ENCODE assay signal across 1 cellular context in the genomic region with DNA sequence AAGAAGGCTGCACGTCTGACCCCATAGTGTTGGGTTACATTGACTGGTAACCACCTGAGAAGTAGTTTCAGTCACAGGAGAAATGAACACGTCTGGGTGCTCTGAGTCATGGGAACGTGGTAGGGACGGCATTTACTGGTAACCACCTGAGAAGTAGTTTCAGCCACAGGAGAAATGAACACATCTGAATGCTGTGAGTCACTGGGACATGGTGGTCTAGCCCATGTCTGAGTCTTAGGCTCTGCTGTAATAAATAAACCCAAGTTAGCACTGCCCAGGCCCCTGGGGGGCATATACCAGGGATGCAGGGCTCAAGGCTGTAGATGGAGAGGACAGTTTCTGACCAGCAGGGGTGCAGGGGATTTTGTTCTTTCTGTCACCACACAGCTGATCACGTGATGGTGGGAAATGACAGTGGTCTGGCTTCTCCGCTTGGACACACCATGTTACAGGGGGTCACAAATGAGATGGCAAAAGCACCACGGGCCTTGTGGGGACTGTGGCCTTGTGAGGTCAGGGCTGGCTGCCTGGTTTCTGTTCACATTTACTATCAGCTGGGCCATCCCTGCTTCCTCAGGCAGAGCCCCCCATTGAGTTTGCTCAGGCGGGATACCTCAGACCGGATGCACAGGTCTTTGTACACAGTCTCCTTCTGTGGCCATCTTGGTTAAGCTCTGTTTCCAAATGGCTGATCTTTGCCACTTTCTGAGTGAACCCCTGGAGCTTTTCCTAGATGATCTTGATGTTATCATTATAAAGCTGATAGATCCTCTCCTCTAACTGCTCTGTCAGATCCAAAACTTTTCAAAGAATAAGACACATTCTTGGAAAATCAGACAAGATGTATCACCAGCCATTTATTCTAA.
TF ChIP-seq lines count a peak whose summit lies in the region.

No MANE protein-coding gene starts in this region.

TF ChIP-seq in GM12878, 131 proteins besides CTCF, POLR2A, EP300 and RAD21 (continued from another document and continues in another):
- TF ChIP-seq SUZ12 (IDR thresholded peaks at IDR 0.05; ENCODE audit: unreplicated experiment) (no peak), YY1 (IDR thresholded peaks at IDR 0.05; ENCODE audit: low read depth, low read length) (peak; percentile 92), ZNF24 (IDR thresholded peaks at IDR 0.05) (peak; percentile 47; the same call in 1 of the 2 replicates), ATF7 (IDR thresholded peaks at IDR 0.05; ENCODE audit: low read depth) (peak; percentile 98), STAT1 (conservative IDR thresholded peaks at IDR 0.05) (no peak), RFX5 (IDR thresholded peaks at IDR 0.05; ENCODE audit: low read depth, low read length) (no peak), JUNB (IDR thresholded peaks at IDR 0.05) (peak; percentile 94), PAX8 (IDR thresholded peaks at IDR 0.05) (no peak), NR2C1 (IDR thresholded peaks at IDR 0.05) (no peak), ZBED1 (IDR thresholded peaks at IDR 0.05; ENCODE audit: borderline replicate concordance) (peak; percentile 98), FOS (IDR thresholded peaks at IDR 0.05; ENCODE audit: borderline replicate concordance, extremely low read depth, insufficient read length) (no peak), RUNX3 (IDR thresholded peaks at IDR 0.05; ENCODE audit: low read length) (peak; percentile 98), BRCA1 (IDR thresholded peaks at IDR 0.05; ENCODE audit: low read depth, low read length) (no peak), MXI1 (IDR thresholded peaks at IDR 0.05; ENCODE audit: low read depth, low read length) (peak; percentile 85; the same call in 1 of the 2 replicates), POLR2AphosphoS5 (IDR thresholded peaks at IDR 0.05; ENCODE audit: low read length) (no peak), RAD51 (IDR thresholded peaks at IDR 0.05) (peak; percentile 98), NFYA (IDR thresholded peaks at IDR 0.05; ENCODE audit: borderline replicate concordance, low read depth, low read length) (no peak), SMAD1 (IDR thresholded peaks at IDR 0.05; ENCODE audit: low read depth, partially characterized antibody) (peak; percentile 96), SIX5 (IDR thresholded peaks at IDR 0.05; ENCODE audit: low read depth, low read length, severe bottlenecking) (no peak), CBX5 (IDR thresholded peaks at IDR 0.05; ENCODE audit: low read depth) (0 out of 2 replicates have a peak, but pooled peaks have one; percentile 70)
- TF ChIP-seq, protein P1, sequence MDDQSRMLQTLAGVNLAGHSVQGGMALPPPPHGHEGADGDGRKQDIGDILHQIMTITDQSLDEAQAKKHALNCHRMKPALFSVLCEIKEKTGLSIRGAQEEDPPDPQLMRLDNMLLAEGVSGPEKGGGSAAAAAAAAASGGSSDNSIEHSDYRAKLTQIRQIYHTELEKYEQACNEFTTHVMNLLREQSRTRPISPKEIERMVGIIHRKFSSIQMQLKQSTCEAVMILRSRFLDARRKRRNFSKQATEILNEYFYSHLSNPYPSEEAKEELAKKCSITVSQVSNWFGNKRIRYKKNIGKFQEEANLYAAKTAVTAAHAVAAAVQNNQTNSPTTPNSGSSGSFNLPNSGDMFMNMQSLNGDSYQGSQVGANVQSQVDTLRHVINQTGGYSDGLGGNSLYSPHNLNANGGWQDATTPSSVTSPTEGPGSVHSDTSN (IDR thresholded peaks at IDR 0.05; ENCODE audit: insufficient replicate concordance, low read depth, low read length): no peak
- TF ChIP-seq, protein P2, sequence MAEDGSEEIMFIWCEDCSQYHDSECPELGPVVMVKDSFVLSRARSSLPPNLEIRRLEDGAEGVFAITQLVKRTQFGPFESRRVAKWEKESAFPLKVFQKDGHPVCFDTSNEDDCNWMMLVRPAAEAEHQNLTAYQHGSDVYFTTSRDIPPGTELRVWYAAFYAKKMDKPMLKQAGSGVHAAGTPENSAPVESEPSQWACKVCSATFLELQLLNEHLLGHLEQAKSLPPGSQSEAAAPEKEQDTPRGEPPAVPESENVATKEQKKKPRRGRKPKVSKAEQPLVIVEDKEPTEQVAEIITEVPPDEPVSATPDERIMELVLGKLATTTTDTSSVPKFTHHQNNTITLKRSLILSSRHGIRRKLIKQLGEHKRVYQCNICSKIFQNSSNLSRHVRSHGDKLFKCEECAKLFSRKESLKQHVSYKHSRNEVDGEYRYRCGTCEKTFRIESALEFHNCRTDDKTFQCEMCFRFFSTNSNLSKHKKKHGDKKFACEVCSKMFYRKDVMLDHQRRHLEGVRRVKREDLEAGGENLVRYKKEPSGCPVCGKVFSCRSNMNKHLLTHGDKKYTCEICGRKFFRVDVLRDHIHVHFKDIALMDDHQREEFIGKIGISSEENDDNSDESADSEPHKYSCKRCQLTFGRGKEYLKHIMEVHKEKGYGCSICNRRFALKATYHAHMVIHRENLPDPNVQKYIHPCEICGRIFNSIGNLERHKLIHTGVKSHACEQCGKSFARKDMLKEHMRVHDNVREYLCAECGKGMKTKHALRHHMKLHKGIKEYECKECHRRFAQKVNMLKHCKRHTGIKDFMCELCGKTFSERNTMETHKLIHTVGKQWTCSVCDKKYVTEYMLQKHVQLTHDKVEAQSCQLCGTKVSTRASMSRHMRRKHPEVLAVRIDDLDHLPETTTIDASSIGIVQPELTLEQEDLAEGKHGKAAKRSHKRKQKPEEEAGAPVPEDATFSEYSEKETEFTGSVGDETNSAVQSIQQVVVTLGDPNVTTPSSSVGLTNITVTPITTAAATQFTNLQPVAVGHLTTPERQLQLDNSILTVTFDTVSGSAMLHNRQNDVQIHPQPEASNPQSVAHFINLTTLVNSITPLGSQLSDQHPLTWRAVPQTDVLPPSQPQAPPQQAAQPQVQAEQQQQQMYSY (CRISPR knock-in tag; IDR thresholded peaks at IDR 0.05): peak; percentile 57; the same call in 1 of the 2 replicates
- TF ChIP-seq, protein P3, sequence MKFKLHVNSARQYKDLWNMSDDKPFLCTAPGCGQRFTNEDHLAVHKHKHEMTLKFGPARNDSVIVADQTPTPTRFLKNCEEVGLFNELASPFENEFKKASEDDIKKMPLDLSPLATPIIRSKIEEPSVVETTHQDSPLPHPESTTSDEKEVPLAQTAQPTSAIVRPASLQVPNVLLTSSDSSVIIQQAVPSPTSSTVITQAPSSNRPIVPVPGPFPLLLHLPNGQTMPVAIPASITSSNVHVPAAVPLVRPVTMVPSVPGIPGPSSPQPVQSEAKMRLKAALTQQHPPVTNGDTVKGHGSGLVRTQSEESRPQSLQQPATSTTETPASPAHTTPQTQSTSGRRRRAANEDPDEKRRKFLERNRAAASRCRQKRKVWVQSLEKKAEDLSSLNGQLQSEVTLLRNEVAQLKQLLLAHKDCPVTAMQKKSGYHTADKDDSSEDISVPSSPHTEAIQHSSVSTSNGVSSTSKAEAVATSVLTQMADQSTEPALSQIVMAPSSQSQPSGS (IDR thresholded peaks at IDR 0.05; ENCODE audit: low read length): peak; percentile 99
- TF ChIP-seq, protein P4, sequence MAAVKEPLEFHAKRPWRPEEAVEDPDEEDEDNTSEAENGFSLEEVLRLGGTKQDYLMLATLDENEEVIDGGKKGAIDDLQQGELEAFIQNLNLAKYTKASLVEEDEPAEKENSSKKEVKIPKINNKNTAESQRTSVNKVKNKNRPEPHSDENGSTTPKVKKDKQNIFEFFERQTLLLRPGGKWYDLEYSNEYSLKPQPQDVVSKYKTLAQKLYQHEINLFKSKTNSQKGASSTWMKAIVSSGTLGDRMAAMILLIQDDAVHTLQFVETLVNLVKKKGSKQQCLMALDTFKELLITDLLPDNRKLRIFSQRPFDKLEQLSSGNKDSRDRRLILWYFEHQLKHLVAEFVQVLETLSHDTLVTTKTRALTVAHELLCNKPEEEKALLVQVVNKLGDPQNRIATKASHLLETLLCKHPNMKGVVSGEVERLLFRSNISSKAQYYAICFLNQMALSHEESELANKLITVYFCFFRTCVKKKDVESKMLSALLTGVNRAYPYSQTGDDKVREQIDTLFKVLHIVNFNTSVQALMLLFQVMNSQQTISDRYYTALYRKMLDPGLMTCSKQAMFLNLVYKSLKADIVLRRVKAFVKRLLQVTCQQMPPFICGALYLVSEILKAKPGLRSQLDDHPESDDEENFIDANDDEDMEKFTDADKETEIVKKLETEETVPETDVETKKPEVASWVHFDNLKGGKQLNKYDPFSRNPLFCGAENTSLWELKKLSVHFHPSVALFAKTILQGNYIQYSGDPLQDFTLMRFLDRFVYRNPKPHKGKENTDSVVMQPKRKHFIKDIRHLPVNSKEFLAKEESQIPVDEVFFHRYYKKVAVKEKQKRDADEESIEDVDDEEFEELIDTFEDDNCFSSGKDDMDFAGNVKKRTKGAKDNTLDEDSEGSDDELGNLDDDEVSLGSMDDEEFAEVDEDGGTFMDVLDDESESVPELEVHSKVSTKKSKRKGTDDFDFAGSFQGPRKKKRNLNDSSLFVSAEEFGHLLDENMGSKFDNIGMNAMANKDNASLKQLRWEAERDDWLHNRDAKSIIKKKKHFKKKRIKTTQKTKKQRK (IDR thresholded peaks at IDR 0.05; ENCODE audit: low read depth, low read length): no peak
- TF ChIP-seq, protein P5, sequence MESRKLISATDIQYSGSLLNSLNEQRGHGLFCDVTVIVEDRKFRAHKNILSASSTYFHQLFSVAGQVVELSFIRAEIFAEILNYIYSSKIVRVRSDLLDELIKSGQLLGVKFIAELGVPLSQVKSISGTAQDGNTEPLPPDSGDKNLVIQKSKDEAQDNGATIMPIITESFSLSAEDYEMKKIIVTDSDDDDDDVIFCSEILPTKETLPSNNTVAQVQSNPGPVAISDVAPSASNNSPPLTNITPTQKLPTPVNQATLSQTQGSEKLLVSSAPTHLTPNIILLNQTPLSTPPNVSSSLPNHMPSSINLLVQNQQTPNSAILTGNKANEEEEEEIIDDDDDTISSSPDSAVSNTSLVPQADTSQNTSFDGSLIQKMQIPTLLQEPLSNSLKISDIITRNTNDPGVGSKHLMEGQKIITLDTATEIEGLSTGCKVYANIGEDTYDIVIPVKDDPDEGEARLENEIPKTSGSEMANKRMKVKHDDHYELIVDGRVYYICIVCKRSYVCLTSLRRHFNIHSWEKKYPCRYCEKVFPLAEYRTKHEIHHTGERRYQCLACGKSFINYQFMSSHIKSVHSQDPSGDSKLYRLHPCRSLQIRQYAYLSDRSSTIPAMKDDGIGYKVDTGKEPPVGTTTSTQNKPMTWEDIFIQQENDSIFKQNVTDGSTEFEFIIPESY (IDR thresholded peaks at IDR 0.05): no peak
- TF ChIP-seq, protein P6, sequence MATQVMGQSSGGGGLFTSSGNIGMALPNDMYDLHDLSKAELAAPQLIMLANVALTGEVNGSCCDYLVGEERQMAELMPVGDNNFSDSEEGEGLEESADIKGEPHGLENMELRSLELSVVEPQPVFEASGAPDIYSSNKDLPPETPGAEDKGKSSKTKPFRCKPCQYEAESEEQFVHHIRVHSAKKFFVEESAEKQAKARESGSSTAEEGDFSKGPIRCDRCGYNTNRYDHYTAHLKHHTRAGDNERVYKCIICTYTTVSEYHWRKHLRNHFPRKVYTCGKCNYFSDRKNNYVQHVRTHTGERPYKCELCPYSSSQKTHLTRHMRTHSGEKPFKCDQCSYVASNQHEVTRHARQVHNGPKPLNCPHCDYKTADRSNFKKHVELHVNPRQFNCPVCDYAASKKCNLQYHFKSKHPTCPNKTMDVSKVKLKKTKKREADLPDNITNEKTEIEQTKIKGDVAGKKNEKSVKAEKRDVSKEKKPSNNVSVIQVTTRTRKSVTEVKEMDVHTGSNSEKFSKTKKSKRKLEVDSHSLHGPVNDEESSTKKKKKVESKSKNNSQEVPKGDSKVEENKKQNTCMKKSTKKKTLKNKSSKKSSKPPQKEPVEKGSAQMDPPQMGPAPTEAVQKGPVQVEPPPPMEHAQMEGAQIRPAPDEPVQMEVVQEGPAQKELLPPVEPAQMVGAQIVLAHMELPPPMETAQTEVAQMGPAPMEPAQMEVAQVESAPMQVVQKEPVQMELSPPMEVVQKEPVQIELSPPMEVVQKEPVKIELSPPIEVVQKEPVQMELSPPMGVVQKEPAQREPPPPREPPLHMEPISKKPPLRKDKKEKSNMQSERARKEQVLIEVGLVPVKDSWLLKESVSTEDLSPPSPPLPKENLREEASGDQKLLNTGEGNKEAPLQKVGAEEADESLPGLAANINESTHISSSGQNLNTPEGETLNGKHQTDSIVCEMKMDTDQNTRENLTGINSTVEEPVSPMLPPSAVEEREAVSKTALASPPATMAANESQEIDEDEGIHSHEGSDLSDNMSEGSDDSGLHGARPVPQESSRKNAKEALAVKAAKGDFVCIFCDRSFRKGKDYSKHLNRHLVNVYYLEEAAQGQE (IDR thresholded peaks at IDR 0.05; ENCODE audit: low read depth, low read length): no peak; the same call in 1 of the 2 replicates
- TF ChIP-seq, protein P7, sequence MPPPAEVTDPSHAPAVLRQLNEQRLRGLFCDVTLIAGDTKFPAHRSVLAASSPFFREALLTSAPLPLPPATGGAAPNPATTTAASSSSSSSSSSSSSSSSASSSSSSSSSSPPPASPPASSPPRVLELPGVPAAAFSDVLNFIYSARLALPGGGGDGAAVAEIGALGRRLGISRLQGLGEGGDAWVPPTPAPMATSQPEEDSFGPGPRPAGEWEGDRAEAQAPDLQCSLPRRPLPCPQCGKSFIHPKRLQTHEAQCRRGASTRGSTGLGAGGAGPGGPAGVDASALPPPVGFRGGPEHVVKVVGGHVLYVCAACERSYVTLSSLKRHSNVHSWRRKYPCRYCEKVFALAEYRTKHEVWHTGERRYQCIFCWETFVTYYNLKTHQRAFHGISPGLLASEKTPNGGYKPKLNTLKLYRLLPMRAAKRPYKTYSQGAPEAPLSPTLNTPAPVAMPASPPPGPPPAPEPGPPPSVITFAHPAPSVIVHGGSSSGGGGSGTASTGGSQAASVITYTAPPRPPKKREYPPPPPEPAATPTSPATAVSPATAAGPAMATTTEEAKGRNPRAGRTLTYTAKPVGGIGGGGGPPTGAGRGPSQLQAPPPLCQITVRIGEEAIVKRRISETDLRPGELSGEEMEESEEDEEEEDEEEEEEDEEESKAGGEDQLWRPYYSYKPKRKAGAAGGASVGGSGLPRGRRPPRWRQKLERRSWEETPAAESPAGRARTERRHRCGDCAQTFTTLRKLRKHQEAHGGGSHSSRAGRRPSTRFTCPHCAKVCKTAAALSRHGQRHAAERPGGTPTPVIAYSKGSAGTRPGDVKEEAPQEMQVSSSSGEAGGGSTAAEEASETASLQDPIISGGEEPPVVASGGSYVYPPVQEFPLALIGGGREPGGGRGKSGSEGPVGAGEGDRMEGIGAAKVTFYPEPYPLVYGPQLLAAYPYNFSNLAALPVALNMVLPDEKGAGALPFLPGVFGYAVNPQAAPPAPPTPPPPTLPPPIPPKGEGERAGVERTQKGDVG (CRISPR knock-in tag; IDR thresholded peaks at IDR 0.05): no peak
